Comparison of ENCODE assay signal across 8 cellular contexts in the genomic region with DNA sequence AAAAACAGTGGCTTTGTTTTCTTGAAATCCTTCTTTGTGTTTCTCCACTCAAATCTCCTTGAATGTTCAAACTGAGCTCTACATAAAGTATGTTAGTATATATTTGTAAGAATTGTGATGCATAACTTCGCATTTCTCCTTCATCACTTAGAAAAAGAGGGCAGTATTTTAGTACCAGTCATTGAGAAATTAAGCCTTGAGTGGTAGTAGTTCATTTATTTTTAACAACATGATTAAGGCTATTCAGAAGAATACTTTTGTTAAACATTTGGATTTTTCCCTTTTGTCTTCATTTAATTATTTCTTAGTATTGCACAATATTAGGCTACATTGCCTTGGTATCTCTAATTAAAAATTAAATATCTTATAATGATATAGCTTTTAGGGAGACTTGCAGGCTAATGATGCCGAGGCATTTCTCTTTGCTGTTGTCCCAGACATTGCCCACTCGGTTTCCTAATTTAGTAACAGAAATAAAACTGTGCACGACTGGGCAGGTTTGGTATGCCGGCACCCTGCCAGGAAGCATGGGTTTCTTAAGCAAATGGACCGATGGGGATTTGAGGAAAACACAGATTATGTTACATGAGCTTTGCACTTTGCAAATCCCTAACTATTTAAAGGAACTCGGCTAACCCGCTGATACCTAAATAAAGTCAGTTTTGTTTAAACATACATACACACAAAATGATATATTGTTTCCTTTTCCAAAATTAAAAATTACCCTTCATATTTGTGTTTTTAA. TPM values are rescaled to one million over a fixed set of nuclear protein-coding genes. Genes with fewer than 3 reads are reported as not detected.
A peak's percentile ranks its signal among the peaks of the same experiment; 100 is the strongest.
DNase-seq lines count a peak whose midpoint lies in the region; ATAC-seq and TF ChIP-seq lines count a peak whose summit lies in the region.

No MANE protein-coding gene starts in this region.

- TF ChIP-seq CTCF in AG04450 (IDR thresholded peaks at IDR 0.05; ENCODE audit: low read depth, low read length) (no peak), brain (conservative IDR thresholded peaks at IDR 0.05) (no peak), endothelial cell (IDR thresholded peaks at IDR 0.05; ENCODE audit: unreplicated experiment) (no peak), GM10248 (IDR thresholded peaks at IDR 0.05; ENCODE audit: control extremely low read depth, extremely low read depth, low read depth, missing control alignments) (no peak)

- peaks cover 0 to 4% (median 0%) of the 10 kb centered on the region in 5 experiments for H3K9me3 Mint-ChIP-seq in brain
- H3K9me3 Mint-ChIP-seq in endothelial cell (ENCODE audit: unreplicated experiment): no peaks in the 10 kb centered on the region

- DNase-seq in AG04450 (ENCODE audit: low read depth, low spot score) (peak; percentile 78), NCI-H1417 (lab: John Stamatoyannopoulos, UW) (peak; percentile 54 to 89 (median 77)), left kidney (ENCODE audit: low read depth, low spot score) (peak; percentile 63), endothelial cell (ENCODE audit: low spot score) (no peak), GM10248 (ENCODE audit: extremely low spot score) (no peak)
- DNase-seq in stimulated activated CD4-positive, alpha-beta T cell treated with anti-CD3 and anti-CD28 coated beads, Interleukin-12 subunit alpha, Interleukin-12 subunit beta, amount 100 ng/mL, for 4 hours: no peak

- H3K9me3 ChIP-seq in AG04450 (ENCODE audit: control insufficient read depth, insufficient read depth, low read length): no peaks in the 10 kb centered on the region

- POLR2A ChIA-PET in AG04450 (lab: Yijun Ruan, JAX) (interaction anchor here (0.5 to 1.8 kb wide), 4 partner anchors 35 to 390 kb away, joined by 3 to 8 read pairs (median 4); a partner anchor contains a TSS), GM10248 (lab: Yijun Ruan, JAX) (interaction anchor here (0.6 kb wide), 1 partner anchor 385 kb away, joined by 8 read pairs; no protein-coding TSS in a partner anchor)

- peaks cover 30% of the 10 kb centered on the region for H3K4me1 Mint-ChIP-seq in brain
- peaks cover 11% of the 10 kb centered on the region for H3K4me1 Mint-ChIP-seq in endothelial cell (ENCODE audit: unreplicated experiment)

- no peak overlapping the region for H3K4me3 ChIP-seq in AG04450 (ENCODE audit: low read depth, low read length)

- H3K27ac Mint-ChIP-seq in brain: peak overlapping the region in 2 of 5 experiments; percentile 38 to 84
- no peak overlapping the region for H3K27ac Mint-ChIP-seq in endothelial cell (ENCODE audit: unreplicated experiment)

- no peaks in the 10 kb centered on the region for H3K27me3 Mint-ChIP-seq in brain
- H3K27me3 Mint-ChIP-seq in endothelial cell (ENCODE audit: unreplicated experiment): peaks cover 2% of the 10 kb centered on the region

- H3K27me3 ChIP-seq in AG04450 (ENCODE audit: control insufficient read depth, insufficient read depth, low read length): no peaks in the 10 kb centered on the region

- CTCF ChIA-PET in AG04450 (lab: Charles Lee) (interaction anchor here (1.4 to 2.2 kb wide), 3 partner anchors 33 to 450 kb away, joined by 4 to 24 read pairs (median 8); no protein-coding TSS in a partner anchor), GM10248 (lab: Yijun Ruan, JAX) (interaction anchor here (1.2 to 1.9 kb wide), 4 partner anchors 18 to 398 kb away, joined by 3 to 11 read pairs (median 4); no protein-coding TSS in a partner anchor)

- H3K36me3 Mint-ChIP-seq in brain (peaks cover 27% of the 10 kb centered on the region), endothelial cell (ENCODE audit: low read depth, unreplicated experiment) (peaks cover 2% of the 10 kb centered on the region)

- no peak for ATAC-seq in GM21786 (IDR thresholded peaks at IDR 0.05; ENCODE audit: unreplicated experiment)

- peak overlapping the region in 4 of 5 experiments; percentile 28 to 73 (median 57) for H3K4me3 Mint-ChIP-seq in brain
- no peak overlapping the region for H3K4me3 Mint-ChIP-seq in endothelial cell (ENCODE audit: unreplicated experiment)

- no peak overlapping the region for H3K27ac ChIP-seq in AG04450 (ENCODE audit: low read depth, low read length)

RNA-seq across cellular contexts. Expression of a gene that starts 54.7 kb away (rescaled TPM):
- polyA plus RNA-seq in AG04450 (2011; rRNA removed): 28.4 and 29.8 TPM in 2 replicates
- 22.4 and 28.5 TPM in 2 replicates for polyA minus RNA-seq in AG04450 (2011; rRNA and poly(A)+ RNA removed)
- polyA plus RNA-seq in brain (ENCODE audit: insufficient read depth, low read depth, low replicate concordance): 16.0 TPM
- total RNA-seq in endothelial cell (ENCODE audit: unreplicated experiment): 33.0 TPM

RNA-seq across cellular contexts. Expression of a gene that starts 56.6 kb away (rescaled TPM):
- polyA plus RNA-seq in AG04450 (2011; rRNA removed) (7.2 and 12.9 TPM in 2 replicates), brain (ENCODE audit: insufficient read depth, low read depth, low replicate concordance) (3.4 TPM)
- 11.2 and 11.7 TPM in 2 replicates for polyA minus RNA-seq in AG04450 (2011; rRNA and poly(A)+ RNA removed)
- 24.3 TPM for total RNA-seq in endothelial cell (ENCODE audit: unreplicated experiment)

Comparison
In these comparisons a context has a peak if more than half of its experiments do, and no peak if none do; other contexts are left out.
1. DNase-seq: peak in AG04450 (single experiment), NCI-H1417 (3 of 3) and left kidney (single experiment); none in endothelial cell (single experiment), stimulated activated CD4-positive, alpha-beta T cell treated with anti-CD3 and anti-CD28 coated beads, Interleukin-12 subunit alpha, Interleukin-12 subunit beta, amount 100 ng/mL, for 4 hours (single experiment) and GM10248 (single experiment).